ENCODE assay signal across 23 cellular contexts in the genomic region with DNA sequence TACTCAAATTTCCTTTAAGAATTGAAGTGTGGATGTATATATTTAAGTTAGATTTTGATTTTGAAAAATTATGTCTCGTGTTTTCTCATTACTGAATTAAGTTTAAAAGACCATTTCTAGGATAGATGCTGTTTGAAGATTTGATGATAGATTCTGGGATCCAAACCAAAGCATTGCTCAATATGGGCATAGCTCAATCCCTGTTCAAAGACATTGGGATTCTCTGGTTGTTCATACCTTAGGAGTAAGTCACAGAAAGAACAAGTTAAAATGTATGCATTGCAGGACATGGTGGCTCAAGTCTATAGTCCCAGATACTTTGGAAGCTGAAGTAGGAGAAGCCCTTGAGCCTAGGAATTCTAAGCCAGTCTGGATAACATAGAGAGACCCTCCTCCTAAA.
"Had no signal": no experiment of that assay in that cellular context is flagged by ENCODE, and none has a peak within 500 bp of the region (broad histone marks: within the 10 kb centered on the region; RNA-seq: fewer than 3 reads in every experiment).

No MANE protein-coding gene starts in this region.

- H3K4me1 Mint-ChIP-seq: central memory CD8-positive, alpha-beta T cell; memory B cell; natural killer cell; stimulated activated naive CD8-positive, alpha-beta T cell treated with anti-CD3 and anti-CD28 coated beads, Interleukin-15, amount 100 ng/mL, for 72 hours had no signal

- H3K36me3 Mint-ChIP-seq: memory B cell, natural killer cell had no signal

- DNase-seq: cortex of kidney; gastrocnemius medialis; head of caudate nucleus; left lung; lower lobe of right lung; natural killer cell; occipital lobe; pancreas; stimulated activated CD4-positive, alpha-beta T cell treated with anti-CD3 and anti-CD28 coated beads, Interleukin-12 subunit alpha, Interleukin-12 subunit beta, amount 100 ng/mL, for 4 hours; stimulated activated CD4-positive, alpha-beta T cell treated with anti-CD3 and anti-CD28 coated beads, Interleukin-1b, Interleukin-23, amount 100 ng/mL, for 48 hours; stimulated activated CD4-positive, alpha-beta T cell treated with anti-CD3 and anti-CD28 coated beads, Interleukin-4, amount 100 ng/mL, for 1 hour; stimulated activated CD8-positive, alpha-beta memory T cell treated with anti-CD3 and anti-CD28 coated beads, Interleukin-4, amount 100 ng/mL, for 48 hours; stimulated activated naive CD4-positive, alpha-beta T cell; stimulated activated naive CD8-positive, alpha-beta T cell treated with anti-CD3 and anti-CD28 coated beads, Interleukin-15, amount 100 ng/mL, for 72 hours; transverse colon had no signal

- H3K27ac ChIP-seq: epithelial cell of prostate, gastrocnemius medialis, left lung, lower lobe of right lung, pancreas, suprapubic skin, transverse colon had no signal

- H3K4me3 Mint-ChIP-seq: central memory CD8-positive, alpha-beta T cell; memory B cell; natural killer cell; stimulated activated naive CD8-positive, alpha-beta T cell treated with anti-CD3 and anti-CD28 coated beads, Interleukin-15, amount 100 ng/mL, for 72 hours had no signal

- H3K27me3 ChIP-seq: gastrocnemius medialis, left lung, pancreas, suprapubic skin, transverse colon had no signal

- H3K27ac Mint-ChIP-seq: memory B cell; natural killer cell; progenitor cell of endocrine pancreas; stimulated activated naive CD8-positive, alpha-beta T cell treated with anti-CD3 and anti-CD28 coated beads, Interleukin-15, amount 100 ng/mL, for 72 hours had no signal

- H3K4me3 ChIP-seq: gastrocnemius medialis, left lung, lower lobe of right lung, pancreas, smooth muscle cell, suprapubic skin, transverse colon had no signal

- ATAC-seq: esophagus mucosa; gastrocnemius medialis; left lung; lower lobe of right lung; natural killer cell; pancreas; sciatic nerve; stimulated activated naive CD8-positive, alpha-beta T cell treated with anti-CD3 and anti-CD28 coated beads, Interleukin-15, amount 100 ng/mL, for 72 hours had no signal

- H3K27me3 Mint-ChIP-seq: central memory CD8-positive, alpha-beta T cell; progenitor cell of endocrine pancreas; stimulated activated naive CD8-positive, alpha-beta T cell treated with anti-CD3 and anti-CD28 coated beads, Interleukin-15, amount 100 ng/mL, for 72 hours had no signal

- H3K9me3 ChIP-seq: gastrocnemius medialis, left lung, lower lobe of right lung, pancreas, suprapubic skin, transverse colon had no signal

- H3K4me1 ChIP-seq: gastrocnemius medialis, left lung, lower lobe of right lung, pancreas, suprapubic skin, transverse colon had no signal

- H3K4me2 ChIP-seq: smooth muscle cell had no signal
